ENCODE assay signal across 9 cellular contexts in genomic region chr5:132425975-132426524, GRCh38. TPM values are rescaled to one million over a fixed set of nuclear protein-coding genes. Genes with fewer than 3 reads are reported as not detected.
DNase-seq lines count a peak whose midpoint lies in the region; ATAC-seq, FAIRE-seq and TF ChIP-seq lines count a peak whose summit lies in the region.
"Had no signal": no experiment of that assay in that cellular context is flagged by ENCODE, and none has a peak within 500 bp of the region (broad histone marks: within the 10 kb centered on the region; RNA-seq: fewer than 3 reads in every experiment).

No MANE protein-coding gene starts in this region.

- peak overlapping the region; percentile 86 for H3K4me3 Mint-ChIP-seq in T-helper 17 cell
- H3K4me3 Mint-ChIP-seq in endothelial cell (ENCODE audit: unreplicated experiment) = no peak overlapping the region

- H3K27ac Mint-ChIP-seq in T-helper 17 cell = peak overlapping the region; percentile 99
- H3K27ac Mint-ChIP-seq in endothelial cell (ENCODE audit: unreplicated experiment) = no peak overlapping the region

- H3K36me3 Mint-ChIP-seq in T-helper 17 cell (ENCODE audit: low read depth) (peaks cover 5% of the 10 kb centered on the region), endothelial cell (ENCODE audit: low read depth, unreplicated experiment) (no peaks in the 10 kb centered on the region)

- intact Hi-C loops in tibial artery (cut with DNase I; ENCODE audit: low total_unique reads) = no loop called here

- peak overlapping the region; percentile 70 for H3K9ac ChIP-seq in keratinocyte (ENCODE audit: control insufficient read depth, extremely low read depth, insufficient read depth, low read length)

- H3K4me1 ChIP-seq in keratinocyte (ENCODE audit: control insufficient read depth, extremely low read depth, insufficient read depth, low read length) (peaks cover 68% of the 10 kb centered on the region), tibial artery (peaks cover 0 to 100% (median 76%) of the 10 kb centered on the region in 4 donors)

- peak overlapping the region in 1 of 3 experiments; percentile 0 for H3K4me3 ChIP-seq in keratinocyte (ENCODE audit: control insufficient read depth in 2 of 3, extremely low read depth in 1 of 3, insufficient read depth in 2 of 3, low read depth in 1 of 3, low read length in 3 of 3)
- no peak overlapping the region for H3K4me3 ChIP-seq in tibial artery

- no peaks in the 10 kb centered on the region for H3K9me1 ChIP-seq in keratinocyte (ENCODE audit: control insufficient read depth, extremely low read depth, insufficient read depth, low read length)

- no peaks in the 10 kb centered on the region for H3K79me2 ChIP-seq in keratinocyte (ENCODE audit: control insufficient read depth, insufficient read depth, low read length)

- H3K4me1 Mint-ChIP-seq in T-helper 17 cell (peaks cover 86% of the 10 kb centered on the region), endothelial cell (ENCODE audit: unreplicated experiment) (no peaks in the 10 kb centered on the region)

- no peaks in the 10 kb centered on the region for H4K20me1 ChIP-seq in keratinocyte (ENCODE audit: control insufficient read depth, extremely low read depth, insufficient read depth, low read length)

- DNase-seq in activated effector memory CD4-positive, alpha-beta T cell treated with anti-CD3 and anti-CD28 coated beads, Interleukin-2, amount 50 U/mL, for 16 hours = peak; percentile 61
- no peak for DNase-seq in activated effector memory CD4-positive, alpha-beta T cell treated with Interleukin-2 at 50 U/mL for 16 hours
- no peak for DNase-seq in T-helper 17 cell
- no peak for DNase-seq in keratinocyte (ENCODE audit: low read depth, low spot score)
- no peak for DNase-seq in tibial artery
- DNase-seq in GM19239 (ENCODE audit: insufficient read length, low spot score) = no peak
- no peak for DNase-seq in endothelial cell (ENCODE audit: low spot score)
- DNase-seq: NCI-H2227 treated with DMSO at 0.1 percent for 48 hours had no signal

- no peak for TF ChIP-seq CTCF in keratinocyte (optimal IDR thresholded peaks at IDR 0.05 in 1 of 3, IDR thresholded peaks at IDR 0.05 in 1 of 3, conservative IDR thresholded peaks at IDR 0.05 in 1 of 3; ENCODE audit: extremely low read depth in 1 of 3, insufficient read depth in 2 of 3, low read length in 3 of 3)
- TF ChIP-seq CTCF in tibial artery (IDR thresholded peaks at IDR 0.05) = no peak
- TF ChIP-seq CTCF in endothelial cell (IDR thresholded peaks at IDR 0.05; ENCODE audit: unreplicated experiment) = no peak

- H3K27me3 ChIP-seq in keratinocyte (ENCODE audit: control insufficient read depth, extremely low read depth, insufficient read depth, low read length) (no peaks in the 10 kb centered on the region), tibial artery (no peaks in the 10 kb centered on the region)

- no peaks in the 10 kb centered on the region for H3K9me3 Mint-ChIP-seq in endothelial cell (ENCODE audit: unreplicated experiment)

- H3K9me3 ChIP-seq in T-helper 17 cell (ENCODE audit: control insufficient read depth, low read length, poor library complexity, severe bottlenecking) (no peaks in the 10 kb centered on the region), keratinocyte (ENCODE audit: control insufficient read depth, low read depth, low read length) (no peaks in the 10 kb centered on the region), tibial artery (no peaks in the 10 kb centered on the region)

- FAIRE-seq in keratinocyte (lab: Jason Lieb, UNC) (no peak), GM19239 (lab: Jason Lieb, UNC) (no peak)

- dilution Hi-C loops in keratinocyte (cut with MboI; ENCODE audit: extremely low pct_ligation_motif_present, low sequenced_read_pairs) = no loop called here

- H3K27me3 Mint-ChIP-seq in T-helper 17 cell = no peaks in the 10 kb centered on the region
- no peaks in the 10 kb centered on the region for H3K27me3 Mint-ChIP-seq in endothelial cell (ENCODE audit: unreplicated experiment)

- no peak overlapping the region for H2AFZ ChIP-seq in keratinocyte (ENCODE audit: control insufficient read depth, low read length)

- ATAC-seq in T-helper 17 cell (no peak), HG03108 (IDR thresholded peaks at IDR 0.05; ENCODE audit: unreplicated experiment) (no peak)

- H3K4me2 ChIP-seq in keratinocyte (ENCODE audit: control insufficient read depth, extremely low read depth, insufficient read depth, low read depth, low read length) = peak overlapping the region; percentile 57

- H3K36me3 ChIP-seq in keratinocyte (ENCODE audit: control insufficient read depth in 2 of 2, extremely low read depth in 1 of 2, insufficient read depth in 2 of 2, low read length in 2 of 2) (no peaks in the 10 kb centered on the region), tibial artery (peaks cover 0 to 8% (median 3%) of the 10 kb centered on the region in 3 donors)

- peak overlapping the region; percentile 84 for H3K27ac ChIP-seq in keratinocyte (ENCODE audit: control insufficient read depth, insufficient read depth, low read length)
- H3K27ac ChIP-seq in tibial artery = peak overlapping the region; percentile 55 to 72

RNA-seq across cellular contexts. Expression of gene SLC22A5, which starts 56.5 kb away (rescaled TPM):
- total RNA-seq in T-helper 17 cell (1 to 10 TPM; 3.4 to 3.7 TPM), endothelial cell (ENCODE audit: unreplicated experiment) (1.2 TPM)
- 14.8 to 23.0 TPM (median 21.5 TPM) in 3 replicates for polyA plus RNA-seq in keratinocyte
- 2.4 TPM for polyA plus RNA-seq in keratinocyte (2011; ENCODE audit: low read depth)
- polyA plus RNA-seq in keratinocyte (2011; cell fraction: cytosol; rRNA removed) = 9.5 and 17.4 TPM in 2 replicates
- 56.3 and 66.2 TPM in 2 replicates for polyA plus RNA-seq in keratinocyte (2011; cell fraction: nucleus; rRNA removed)
- polyA plus RNA-seq in keratinocyte (2012; ENCODE audit: low replicate concordance) = 7.7 and 9.6 TPM in 2 replicates
- polyA minus RNA-seq in keratinocyte = 43.5 to 54.4 TPM (median 46.9 TPM) in 3 replicates
- polyA minus RNA-seq in keratinocyte (2011; cell fraction: cytosol; rRNA and poly(A)+ RNA removed) = 18.8 TPM
- 29.9 and 37.5 TPM in 2 replicates for polyA minus RNA-seq in keratinocyte (2011; cell fraction: nucleus; rRNA and poly(A)+ RNA removed)
